10 cellular contexts compared by ENCODE assay signal in genomic region chr10:45557275-45557905, GRCh38.
A peak's percentile ranks its signal among the peaks of the same experiment; 100 is the strongest.
DNase-seq lines count a peak whose midpoint lies in the region; ATAC-seq, FAIRE-seq and TF ChIP-seq lines count a peak whose summit lies in the region.
"Had no signal": no experiment of that assay in that cellular context is flagged by ENCODE, and none has a peak within 500 bp of the region (broad histone marks: within the 10 kb centered on the region; RNA-seq: fewer than 3 reads in every experiment).

No MANE protein-coding gene starts in this region.

- H3K36me3 Mint-ChIP-seq in WTC11: peaks cover 14% of the 10 kb centered on the region

- DNase-seq in GM12891 (ENCODE audit: insufficient read length, low spot score): no peak
- DNase-seq in WTC11 (ENCODE audit: low spot score): no peak
- peak; percentile 51 to 88 for DNase-seq in lung microvascular endothelial cell (ENCODE audit: low read depth in 2 of 2)
- DNase-seq in NCI-H2171 (lab: John Stamatoyannopoulos, UW): no peak
- no peak for DNase-seq in NCI-H1417 (lab: John Stamatoyannopoulos, UW)
- DNase-seq in putamen (ENCODE audit: low spot score): no peak
- no peak for DNase-seq in foreskin keratinocyte
- DNase-seq: dorsolateral prefrontal cortex, midbrain had no signal

- CTCF ChIA-PET in WTC11 (lab: Charles Lee): interaction anchor here (0.7 kb wide), 1 partner anchor 93 kb away, joined by 4 read pairs; no protein-coding TSS in a partner anchor

- no peaks in the 10 kb centered on the region for H3K27me3 Mint-ChIP-seq in WTC11 (ENCODE audit: low read depth)

- no peaks in the 10 kb centered on the region for H3K27me3 ChIP-seq in foreskin keratinocyte
- H3K27me3 ChIP-seq: dorsolateral prefrontal cortex had no signal

- peak; percentile 76 for FAIRE-seq in GM12891 (lab: Jason Lieb, UNC)

- no peak for TF ChIP-seq POLR2A in GM12891 (IDR thresholded peaks at IDR 0.05; ENCODE audit: low read depth, low read length)

- ATAC-seq in HG03139 (IDR thresholded peaks at IDR 0.05; ENCODE audit: unreplicated experiment): peak; percentile 90
- peak; percentile 99 for ATAC-seq in WTC11
- no peak for ATAC-seq in foreskin keratinocyte

- peaks cover 9% of the 10 kb centered on the region for H3K4me1 ChIP-seq in foreskin keratinocyte

- no peak for TF ChIP-seq CTCF in WTC11 (IDR thresholded peaks at IDR 0.05)
- TF ChIP-seq CTCF in foreskin keratinocyte (conservative IDR thresholded peaks at IDR 0.05): no peak

- H3K4me3 Mint-ChIP-seq in WTC11: no peak overlapping the region

- H3K9me3 Mint-ChIP-seq in WTC11: peaks cover 13% of the 10 kb centered on the region

- H3K27ac Mint-ChIP-seq in WTC11: peak overlapping the region; percentile 96

- H3K4me1 Mint-ChIP-seq in WTC11: peaks cover 22% of the 10 kb centered on the region

- H3K27ac ChIP-seq in foreskin keratinocyte: no peak overlapping the region

- POLR2A ChIA-PET in WTC11 (lab: Charles Lee): no interaction called here

TF ChIP-seq in GM12891, 5 proteins besides CTCF, POLR2A, EP300 and RAD21:
- TF ChIP-seq POU2F2 (IDR thresholded peaks at IDR 0.05; ENCODE audit: low read depth, low read length): no peak
- TF ChIP-seq PAX5 (IDR thresholded peaks at IDR 0.05; ENCODE audit: insufficient read depth, low read length, severe bottlenecking): no peak
- TF ChIP-seq TAF1 (IDR thresholded peaks at IDR 0.05; ENCODE audit: low read depth, low read length): no peak
- peak; percentile 73 for TF ChIP-seq SPI1 (IDR thresholded peaks at IDR 0.05; ENCODE audit: low read depth, low read length)
- no peak for TF ChIP-seq POLR2AphosphoS5 (IDR thresholded peaks at IDR 0.05; ENCODE audit: low read depth, low read length)

TF ChIP-seq in WTC11, 78 proteins besides CTCF, POLR2A, EP300 and RAD21:
- TF ChIP-seq ZNF532 (CRISPR knock-in tag; IDR thresholded peaks at IDR 0.05; ENCODE audit: borderline replicate concordance) (no peak), FOXK1 (CRISPR knock-in tag; IDR thresholded peaks at IDR 0.05) (peak; percentile 59; the same call in 1 of the 2 replicates), MYBL2 (CRISPR knock-in tag; IDR thresholded peaks at IDR 0.05) (no peak), TEAD1 (CRISPR knock-in tag; IDR thresholded peaks at IDR 0.05) (peak; percentile 85; the same call in 1 of the 2 replicates), JAZF1 (CRISPR knock-in tag; IDR thresholded peaks at IDR 0.05) (no peak), ZNF671 (CRISPR knock-in tag; IDR thresholded peaks at IDR 0.05) (no peak)

Comparison
In these comparisons a context has a peak if more than half of its experiments do, and no peak if none do; other contexts are left out.
1. DNase-seq: peak in lung microvascular endothelial cell (2 of 2); none in GM12891 (single experiment), WTC11 (single experiment), NCI-H2171 (single experiment), NCI-H1417 (0 of 3), putamen (single experiment) and foreskin keratinocyte (0 of 2).